In the genomic region with DNA sequence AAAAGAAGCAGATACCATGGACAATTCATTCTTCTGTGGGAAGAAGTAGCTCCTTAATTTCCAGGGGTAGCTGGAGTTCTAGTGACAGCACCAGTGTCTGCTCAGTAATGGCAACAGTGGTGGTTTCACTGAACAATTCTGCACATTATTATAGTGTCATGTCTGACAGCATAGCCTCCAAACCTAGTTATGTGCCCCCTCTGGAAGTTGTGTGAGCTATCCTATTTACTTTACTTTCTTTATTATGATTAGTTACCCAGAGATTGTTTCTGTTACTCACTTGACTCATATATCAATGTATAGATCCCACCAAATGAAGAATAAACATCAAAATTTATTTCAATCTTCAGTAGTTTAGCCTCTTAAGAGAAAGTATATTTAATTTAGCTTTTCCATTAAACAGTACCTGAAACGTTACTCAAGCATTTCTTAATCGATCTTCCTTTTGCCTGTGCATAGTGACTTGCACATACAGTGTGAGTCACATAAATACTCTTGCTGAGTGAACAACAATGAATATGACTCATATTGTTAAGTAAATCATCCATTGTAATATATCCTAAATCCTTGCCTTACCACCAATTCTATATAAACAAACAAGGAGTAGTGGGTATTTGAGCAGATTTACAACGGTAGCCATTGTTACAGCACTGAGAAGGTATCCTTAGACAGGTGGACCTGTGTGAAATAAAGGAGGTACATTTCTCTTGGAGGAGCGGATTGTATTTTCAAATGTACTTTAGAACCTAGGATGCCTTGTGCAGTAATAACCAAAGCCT, we compare ENCODE assay signal across 18 cellular contexts.
DNase-seq lines count a peak whose midpoint lies in the region; ATAC-seq and TF ChIP-seq lines count a peak whose summit lies in the region.
"Had no signal": no experiment of that assay in that cellular context is flagged by ENCODE, and none has a peak within 500 bp of the region (broad histone marks: within the 10 kb centered on the region; RNA-seq: fewer than 3 reads in every experiment).

No MANE protein-coding gene starts in this region.

- no peaks in the 10 kb centered on the region for H3K79me2 ChIP-seq in ACC112 (ENCODE audit: control insufficient read depth, insufficient read depth, low read length, unreplicated experiment)

- H3K27ac Mint-ChIP-seq in mesothelial cell of epicardium, result no peak overlapping the region
- H3K27ac Mint-ChIP-seq: activated B cell treated with CpG ODN at 0.5 μM for 24 hours had no signal

- no peaks in the 10 kb centered on the region for H3K27me3 ChIP-seq in ACC112 (ENCODE audit: insufficient read depth, low read length)
- H3K27me3 ChIP-seq: gastrocnemius medialis, spleen, uterus had no signal

- H3K4me1 Mint-ChIP-seq in mesothelial cell of epicardium, result peaks cover 4% of the 10 kb centered on the region
- H3K4me1 Mint-ChIP-seq: activated B cell treated with CpG ODN at 0.5 μM for 24 hours, neural crest cell had no signal

- peak overlapping the region; percentile 81 for H3K27ac ChIP-seq in ACC112 (ENCODE audit: low read depth, low read length)
- H3K27ac ChIP-seq: gastrocnemius medialis, spleen, uterus had no signal

- peaks cover 17% of the 10 kb centered on the region for H3K9me3 Mint-ChIP-seq in mesothelial cell of epicardium
- H3K9me3 Mint-ChIP-seq: activated B cell treated with CpG ODN at 0.5 μM for 24 hours had no signal

- H3K4me1 ChIP-seq in ACC112 (ENCODE audit: control insufficient read depth, insufficient read depth, low read length, unreplicated experiment), result peaks cover 27% of the 10 kb centered on the region
- H3K4me1 ChIP-seq: gastrocnemius medialis, spleen, uterus had no signal

- no peak overlapping the region for H3K4me3 Mint-ChIP-seq in mesothelial cell of epicardium
- H3K4me3 Mint-ChIP-seq: activated B cell treated with CpG ODN at 0.5 μM for 24 hours, neural crest cell had no signal

- no peaks in the 10 kb centered on the region for H3K36me3 ChIP-seq in ACC112 (ENCODE audit: insufficient read depth, low read length)
- H3K36me3 ChIP-seq: gastrocnemius medialis, spleen, uterus had no signal

- no peaks in the 10 kb centered on the region for H3K36me3 Mint-ChIP-seq in mesothelial cell of epicardium

- H3K27me3 Mint-ChIP-seq in mesothelial cell of epicardium (ENCODE audit: low read depth), result no peaks in the 10 kb centered on the region
- H3K27me3 Mint-ChIP-seq: activated B cell treated with CpG ODN at 0.5 μM for 24 hours had no signal

- no peak for TF ChIP-seq CTCF in mesothelial cell of epicardium (IDR thresholded peaks at IDR 0.05; ENCODE audit: unreplicated experiment)

- peak overlapping the region; percentile 52; the same call in 1 of the 2 replicates for H3K4me3 ChIP-seq in ACC112 (ENCODE audit: low read depth, low read length)
- H3K4me3 ChIP-seq: gastrocnemius medialis, spleen, uterus had no signal

- H2AFZ ChIP-seq in ACC112 (ENCODE audit: low read length, unreplicated experiment), result no peak overlapping the region

- no peak for ATAC-seq in HG02973 (IDR thresholded peaks at IDR 0.05; ENCODE audit: unreplicated experiment)
- ATAC-seq: gastrocnemius medialis, left lobe of liver had no signal

- DNase-seq in HPDE6-E6E7 (ENCODE audit: extremely low spot score), result peak; percentile 75
- peak; percentile 34 for DNase-seq in astrocyte of the hippocampus (ENCODE audit: low read depth, low spot score)
- DNase-seq in glomerular endothelial cell (ENCODE audit: extremely low read depth, low read depth, low spot score), result peak; percentile 42
- no peak for DNase-seq in NCI-H526 (lab: John Stamatoyannopoulos, UW)
- no peak for DNase-seq in mesothelial cell of epicardium (ENCODE audit: low spot score in 2 of 2, unreplicated experiment in 2 of 2)
- no peak for DNase-seq in OCI-M2 (lab: John Stamatoyannopoulos, UW; ENCODE audit: unreplicated experiment)
- DNase-seq: activated B cell treated with CpG ODN at 0.5 μM for 24 hours; AML-193; central memory CD4-positive, alpha-beta T cell; gastrocnemius medialis; MV-4-11; NCI-H510A; spleen; uterus had no signal

Comparison
In these comparisons a context has a peak if more than half of its experiments do, and no peak if none do; other contexts are left out.
1. DNase-seq: peak in HPDE6-E6E7 (single experiment), astrocyte of the hippocampus (single experiment) and glomerular endothelial cell (single experiment); none in NCI-H526 (0 of 2), mesothelial cell of epicardium (0 of 2) and OCI-M2 (single experiment).